ENCODE assay signal across 8 cellular contexts in the genomic region with DNA sequence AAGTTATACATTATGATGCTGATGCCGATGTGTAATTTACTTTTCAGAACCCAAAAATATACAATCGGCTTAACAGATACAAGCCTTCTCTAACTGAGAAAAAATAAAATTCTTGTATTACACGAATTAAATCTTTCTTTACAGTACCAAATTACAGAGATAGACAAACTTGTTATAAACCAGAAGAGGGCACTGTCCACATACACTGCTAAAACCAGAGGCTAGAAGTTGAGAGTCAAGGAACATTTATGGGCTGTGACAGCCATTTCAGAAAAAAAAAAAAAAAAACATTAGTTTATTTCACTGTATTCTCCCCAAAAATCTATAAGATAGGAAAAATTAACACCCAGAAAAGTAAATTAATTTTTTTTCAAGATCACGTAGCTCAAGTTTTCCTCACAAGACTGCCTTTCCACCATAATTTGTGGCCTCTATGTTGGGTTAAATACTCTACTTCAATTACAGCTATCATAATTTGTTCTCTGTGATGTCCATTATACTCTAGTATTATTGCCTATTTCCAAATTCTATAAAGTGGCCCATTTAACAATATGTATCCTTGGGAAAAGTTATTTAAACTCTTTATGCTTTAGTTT. TPM values are rescaled to one million over a fixed set of nuclear protein-coding genes. Genes with fewer than 3 reads are reported as not detected.
DNase-seq lines count a peak whose midpoint lies in the region; ATAC-seq and TF ChIP-seq lines count a peak whose summit lies in the region.

No MANE protein-coding gene starts in this region.

- H3K4me3 Mint-ChIP-seq in effector memory CD8-positive, alpha-beta T cell = no peak overlapping the region
- no peak overlapping the region for H3K4me3 Mint-ChIP-seq in mesothelial cell of epicardium

- H3K9me3 Mint-ChIP-seq in effector memory CD8-positive, alpha-beta T cell = no peaks in the 10 kb centered on the region
- no peaks in the 10 kb centered on the region for H3K9me3 Mint-ChIP-seq in mesothelial cell of epicardium

- TF ChIP-seq CTCF in mesothelial cell of epicardium (IDR thresholded peaks at IDR 0.05; ENCODE audit: unreplicated experiment) = peak; percentile 54

- H3K36me3 Mint-ChIP-seq in effector memory CD8-positive, alpha-beta T cell (ENCODE audit: insufficient read depth) = no peaks in the 10 kb centered on the region
- H3K36me3 Mint-ChIP-seq in mesothelial cell of epicardium = no peaks in the 10 kb centered on the region

- ATAC-seq in HG02852 (IDR thresholded peaks at IDR 0.05; ENCODE audit: unreplicated experiment) (peak; percentile 50), HG02840 (IDR thresholded peaks at IDR 0.05; ENCODE audit: low FRiP score, unreplicated experiment) (no peak), GM19324 (IDR thresholded peaks at IDR 0.05; ENCODE audit: low FRiP score, unreplicated experiment) (no peak)
- ATAC-seq in effector memory CD8-positive, alpha-beta T cell (replicated peaks) = peak; percentile 53

- H3K27ac Mint-ChIP-seq in effector memory CD8-positive, alpha-beta T cell = no peak overlapping the region
- no peak overlapping the region for H3K27ac Mint-ChIP-seq in mesothelial cell of epicardium

- DNase-seq in GM04504 (ENCODE audit: low read depth) (peak; percentile 29), NOMO-1 treated with DMSO at 0.1 percent for 48 hours (lab: John Stamatoyannopoulos, UW; ENCODE audit: unreplicated experiment) (peak; percentile 59), mesothelial cell of epicardium (ENCODE audit: low spot score in 2 of 2, unreplicated experiment in 2 of 2) (no peak), NCI-H345 (lab: John Stamatoyannopoulos, UW) (no peak)
- DNase-seq in effector memory CD8-positive, alpha-beta T cell = no peak

- H3K27me3 Mint-ChIP-seq in effector memory CD8-positive, alpha-beta T cell = peaks cover 4 to 7% of the 10 kb centered on the region in 2 donors
- peaks cover 1% of the 10 kb centered on the region for H3K27me3 Mint-ChIP-seq in mesothelial cell of epicardium (ENCODE audit: low read depth)

- no peaks in the 10 kb centered on the region for H3K4me1 Mint-ChIP-seq in effector memory CD8-positive, alpha-beta T cell (ENCODE audit: low read depth in 2 of 2)
- no peaks in the 10 kb centered on the region for H3K4me1 Mint-ChIP-seq in mesothelial cell of epicardium

RNA-seq across cellular contexts. Expression of a gene that starts 12.0 kb away (rescaled TPM):
- 0.04 to 0.22 TPM in 2 of 3 replicates, not detected in the other for total RNA-seq in mesothelial cell of epicardium

Comparison
In these comparisons a context has a peak if more than half of its experiments do, and no peak if none do; other contexts are left out.
1. DNase-seq: peak in GM04504 (single experiment) and NOMO-1 treated with DMSO at 0.1 percent for 48 hours (single experiment); none in effector memory CD8-positive, alpha-beta T cell (0 of 3), mesothelial cell of epicardium (0 of 2) and NCI-H345 (single experiment).
2. ATAC-seq: peak in HG02852 (single experiment) and effector memory CD8-positive, alpha-beta T cell (single experiment); none in HG02840 (single experiment) and GM19324 (single experiment).